31 cellular contexts compared by ENCODE assay signal in the genomic region with DNA sequence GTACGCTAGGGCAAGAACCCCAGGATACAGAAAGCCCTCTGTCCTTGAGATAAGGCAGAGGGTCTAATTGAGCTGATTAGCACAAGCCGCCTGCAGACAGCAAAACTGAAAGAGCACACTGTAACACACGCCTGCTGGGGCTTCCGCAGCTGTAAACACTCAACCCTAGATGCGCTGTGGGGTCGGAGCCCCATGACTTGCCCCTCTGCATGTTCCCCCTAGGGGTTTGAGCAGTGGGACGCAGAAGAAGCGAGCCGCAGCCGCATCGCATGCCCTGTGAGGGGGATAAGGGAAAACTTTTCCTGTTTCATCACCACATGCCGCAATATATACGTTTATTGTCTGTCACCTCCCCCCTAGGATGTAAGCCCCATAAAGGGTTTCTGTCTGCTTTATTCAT.
"Had no signal": no experiment of that assay in that cellular context is flagged by ENCODE, and none has a peak within 500 bp of the region (broad histone marks: within the 10 kb centered on the region; RNA-seq: fewer than 3 reads in every experiment).

No MANE protein-coding gene starts in this region.

- H3K27ac Mint-ChIP-seq: activated CD4-positive, alpha-beta memory T cell treated with anti-CD3 and anti-CD28 coated beads for 36 hours; activated CD4-positive, alpha-beta T cell treated with anti-CD3 and anti-CD28 coated beads, Interleukin-2, amount 10 ng/mL, durations not matched to agents 24 days and 14 days; activated naive CD4-positive, alpha-beta T cell treated with anti-CD3 and anti-CD28 coated beads, Interleukin-2, amount 10 ng/mL, durations not matched to agents 7 days and 5 days; activated naive CD8-positive, alpha-beta T cell treated with anti-CD3 and anti-CD28 coated beads, Interleukin-2, amount 10 ng/mL, durations not matched to agents 7 days and 5 days; activated T-cell treated with anti-CD3 and anti-CD28 coated beads, Interleukin-2, amount 50 U/mL, for 24 hours; brain; dendritic cell treated with granulocyte-macrophage colony-stimulating factor and Interleukin-4, amounts not matched to agents 40 ng/mL and 50 ng/mL, for 4 days; endodermal cell; naive thymus-derived CD4-positive, alpha-beta T cell; T-helper 1 cell treated with Interleukin-12 subunit alpha and Interleukin-12 subunit beta and Interleukin-4 antibody, amounts not matched to agents 30 μg/mL and 1 μg/mL, for 36 hours had no signal

- H3K4me1 Mint-ChIP-seq: activated CD4-positive, alpha-beta T cell treated with anti-CD3 and anti-CD28 coated beads, Interleukin-2, amount 10 ng/mL, durations not matched to agents 24 days and 14 days; activated naive CD4-positive, alpha-beta T cell treated with anti-CD3 and anti-CD28 coated beads, Interleukin-2, amount 10 ng/mL, durations not matched to agents 7 days and 5 days; activated naive CD8-positive, alpha-beta T cell treated with anti-CD3 and anti-CD28 coated beads, Interleukin-2, amount 10 ng/mL, durations not matched to agents 7 days and 5 days; naive thymus-derived CD4-positive, alpha-beta T cell had no signal

- H3K9me3 ChIP-seq: ascending aorta, ovary, prostate gland had no signal

- H3K4me3 ChIP-seq: ascending aorta, ovary, prostate gland, sigmoid colon, tibial nerve had no signal

- H3K9me3 Mint-ChIP-seq: activated CD4-positive, alpha-beta T cell treated with anti-CD3 and anti-CD28 coated beads, Interleukin-2, amount 10 ng/mL, durations not matched to agents 24 days and 14 days; activated naive CD4-positive, alpha-beta T cell treated with anti-CD3 and anti-CD28 coated beads, Interleukin-2, amount 10 ng/mL, durations not matched to agents 7 days and 5 days; activated naive CD8-positive, alpha-beta T cell treated with anti-CD3 and anti-CD28 coated beads, Interleukin-2, amount 10 ng/mL, durations not matched to agents 7 days and 5 days; activated T-cell treated with anti-CD3 and anti-CD28 coated beads, Interleukin-2, amount 50 U/mL, for 24 hours; endodermal cell; T-helper 1 cell treated with Interleukin-12 subunit alpha and Interleukin-12 subunit beta and Interleukin-4 antibody, amounts not matched to agents 30 μg/mL and 1 μg/mL, for 36 hours had no signal

- H3K27ac ChIP-seq: ascending aorta, foreskin keratinocyte, ovary, prostate gland, sigmoid colon, tibial nerve, WERI-Rb-1 had no signal

- H3K27me3 Mint-ChIP-seq: activated CD4-positive, alpha-beta T cell treated with anti-CD3 and anti-CD28 coated beads, Interleukin-2, amount 10 ng/mL, durations not matched to agents 24 days and 14 days; activated naive CD4-positive, alpha-beta T cell treated with anti-CD3 and anti-CD28 coated beads, Interleukin-2, amount 10 ng/mL, durations not matched to agents 7 days and 5 days; dendritic cell treated with granulocyte-macrophage colony-stimulating factor and Interleukin-4, amounts not matched to agents 40 ng/mL and 50 ng/mL, for 4 days had no signal

- H3K36me3 Mint-ChIP-seq: activated CD4-positive, alpha-beta memory T cell treated with anti-CD3 and anti-CD28 coated beads for 36 hours; activated naive CD4-positive, alpha-beta T cell treated with anti-CD3 and anti-CD28 coated beads, Interleukin-2, amount 10 ng/mL, durations not matched to agents 7 days and 5 days; activated naive CD8-positive, alpha-beta T cell treated with anti-CD3 and anti-CD28 coated beads, Interleukin-2, amount 10 ng/mL, durations not matched to agents 7 days and 5 days; brain had no signal

- H3K36me3 ChIP-seq: ascending aorta, ovary, prostate gland, sigmoid colon, tibial nerve, WERI-Rb-1 had no signal

- H3K4me3 Mint-ChIP-seq: activated CD4-positive, alpha-beta memory T cell treated with anti-CD3 and anti-CD28 coated beads for 36 hours; activated CD4-positive, alpha-beta T cell treated with anti-CD3 and anti-CD28 coated beads, Interleukin-2, amount 10 ng/mL, durations not matched to agents 24 days and 14 days; activated naive CD4-positive, alpha-beta T cell treated with anti-CD3 and anti-CD28 coated beads, Interleukin-2, amount 10 ng/mL, durations not matched to agents 7 days and 5 days; activated naive CD8-positive, alpha-beta T cell treated with anti-CD3 and anti-CD28 coated beads, Interleukin-2, amount 10 ng/mL, durations not matched to agents 7 days and 5 days; activated T-cell treated with anti-CD3 and anti-CD28 coated beads, Interleukin-2, amount 50 U/mL, for 24 hours; brain; dendritic cell treated with granulocyte-macrophage colony-stimulating factor and Interleukin-4, amounts not matched to agents 40 ng/mL and 50 ng/mL, for 4 days; endodermal cell; T-helper 1 cell treated with Interleukin-12 subunit alpha and Interleukin-12 subunit beta and Interleukin-4 antibody, amounts not matched to agents 30 μg/mL and 1 μg/mL, for 36 hours had no signal

- DNase-seq: activated CD4-positive, alpha-beta memory T cell treated with anti-CD3 and anti-CD28 coated beads for 36 hours; activated CD4-positive, alpha-beta T cell treated with anti-CD3 and anti-CD28 coated beads, Interleukin-2, amount 10 ng/mL, durations not matched to agents 24 days and 14 days; activated CD4-positive, CD25-positive, alpha-beta regulatory T cell treated with anti-CD3 and anti-CD28 coated beads, Interleukin-2, amount 50 U/mL, for 72 hours; activated CD8-positive, alpha-beta memory T cell treated with anti-CD3 and anti-CD28 coated beads, Interleukin-2, amount 50 U/mL, for 4 hours; activated gamma-delta T cell; activated naive CD4-positive, alpha-beta T cell treated with anti-CD3 and anti-CD28 coated beads, Interleukin-2, amount 10 ng/mL, durations not matched to agents 7 days and 5 days; activated naive CD8-positive, alpha-beta T cell treated with anti-CD3 and anti-CD28 coated beads, Interleukin-2, amount 10 ng/mL, durations not matched to agents 7 days and 5 days; activated T-cell treated with anti-CD3 and anti-CD28 coated beads, Interleukin-2, amount 50 U/mL, for 24 hours; central memory CD4-positive, alpha-beta T cell; endodermal cell; foreskin keratinocyte; left cardiac atrium; left ventricle myocardium superior; mammary epithelial cell; midbrain; naive thymus-derived CD4-positive, alpha-beta T cell; ovary; sigmoid colon; small intestine; stimulated activated CD4-positive, alpha-beta T cell treated with anti-CD3 and anti-CD28 coated beads, Interleukin-15, amount 100 ng/mL, for 24 hours; stimulated activated CD4-positive, alpha-beta T cell treated with anti-CD3 and anti-CD28 coated beads, Interleukin-2, amount 100 ng/mL, for 24 hours; stimulated activated naive CD4-positive, alpha-beta T cell; T-helper 9 cell; WERI-Rb-1 had no signal

- ATAC-seq: esophagus mucosa; foreskin keratinocyte; left cardiac atrium; naive thymus-derived CD4-positive, alpha-beta T cell had no signal
